20 cellular contexts compared by ENCODE assay signal in genomic region chr5:90557391-90557790, GRCh38. TPM values are rescaled to one million over a fixed set of nuclear protein-coding genes. Genes with fewer than 3 reads are reported as not detected.
DNase-seq lines count a peak whose midpoint lies in the region; ATAC-seq and TF ChIP-seq lines count a peak whose summit lies in the region.
"Had no signal": no experiment of that assay in that cellular context is flagged by ENCODE, and none has a peak within 500 bp of the region (broad histone marks: within the 10 kb centered on the region; RNA-seq: fewer than 3 reads in every experiment).

No MANE protein-coding gene starts in this region.

- peak overlapping the region; percentile 86 for H3K4me3 Mint-ChIP-seq in T-helper 17 cell

- H3K9me3 ChIP-seq in T-helper 17 cell (ENCODE audit: control insufficient read depth, low read length, poor library complexity, severe bottlenecking) (no peaks in the 10 kb centered on the region), iPS-18a (ENCODE audit: control insufficient read depth, low read depth, low read length) (no peaks in the 10 kb centered on the region), smooth muscle cell (replicated peaks; ENCODE audit: low read depth) (no peaks in the 10 kb centered on the region), mucosa of descending colon (no peaks in the 10 kb centered on the region)
- H3K9me3 ChIP-seq: pancreas, stomach had no signal

- H3K4me1 ChIP-seq in iPS-18a (ENCODE audit: control insufficient read depth, low read depth, low read length) (peaks cover 57% of the 10 kb centered on the region), smooth muscle cell (ENCODE audit: low read depth) (peaks cover 27% of the 10 kb centered on the region), mucosa of descending colon (ENCODE audit: low read depth) (no peaks in the 10 kb centered on the region)

- TF ChIP-seq CTCF in smooth muscle cell (IDR thresholded peaks at IDR 0.05; ENCODE audit: borderline replicate concordance, insufficient read depth, poor library complexity, severe bottlenecking): no peak
- TF ChIP-seq CTCF in mucosa of descending colon (IDR thresholded peaks at IDR 0.05): no peak

- no peaks in the 10 kb centered on the region for H3F3A ChIP-seq in smooth muscle cell (ENCODE audit: low read depth)

- H3K79me2 ChIP-seq in smooth muscle cell (ENCODE audit: low read depth): no peaks in the 10 kb centered on the region

- H4K20me1 ChIP-seq in smooth muscle cell (ENCODE audit: low read depth): no peaks in the 10 kb centered on the region

- ATAC-seq in T-helper 17 cell: no peak
- ATAC-seq in mucosa of descending colon: no peak

- H3K4me2 ChIP-seq in smooth muscle cell: peak overlapping the region; percentile 84
- H3K4me2 ChIP-seq: KMS-11 had no signal

- no peak overlapping the region for H2AFZ ChIP-seq in smooth muscle cell (ENCODE audit: low read depth)

- peaks cover 83% of the 10 kb centered on the region for H3K27me3 Mint-ChIP-seq in T-helper 17 cell

- peak; percentile 63 for DNase-seq in NCI-H510A treated with DMSO at 0.1 percent for 48 hours (lab: John Stamatoyannopoulos, UW)
- DNase-seq in NCI-H510A (lab: John Stamatoyannopoulos, UW): no peak
- no peak for DNase-seq in T-helper 17 cell
- DNase-seq in smooth muscle cell (lab: John Stamatoyannopoulos, UW; ENCODE audit: unreplicated experiment): no peak
- no peak for DNase-seq in NCI-H1092 (lab: John Stamatoyannopoulos, UW)
- no peak for DNase-seq in mucosa of descending colon
- no peak for DNase-seq in cerebellum (ENCODE audit: low spot score)
- DNase-seq: activated CD8-positive, alpha-beta memory T cell treated with anti-CD3 and anti-CD28 coated beads, Interleukin-2, amount 50 U/mL, for 4 hours; activated naive CD4-positive, alpha-beta T cell treated with anti-CD3 and anti-CD28 coated beads, Interleukin-2, amount 50 U/mL, for 16 hours; effector memory CD4-positive, alpha-beta T cell; midbrain; NCI-H1417 treated with DMSO at 0.1 percent for 48 hours; NCI-H524 treated with DMSO at 0.1 percent for 48 hours; pancreas; RPMI8226; stimulated activated CD4-positive, alpha-beta T cell treated with anti-CD3 and anti-CD28 coated beads, Interleukin-12 subunit alpha, Interleukin-12 subunit beta, amount 100 ng/mL, for 4 hours; stomach had no signal

- H3K9ac ChIP-seq in iPS-18a (ENCODE audit: low read length) (peak overlapping the region; percentile 89), smooth muscle cell (ENCODE audit: low read depth) (no peak overlapping the region)
- H3K9ac ChIP-seq: KMS-11 had no signal

- intact Hi-C loops in mucosa of descending colon (cut with DNase I, micrococcal nuclease): no loop called here

- H3K27ac ChIP-seq in iPS-18a (ENCODE audit: low read length) (no peak overlapping the region), smooth muscle cell (ENCODE audit: low read depth) (no peak overlapping the region)
- H3K27ac ChIP-seq: KMS-11, stomach had no signal

- no peak overlapping the region for H3K27ac Mint-ChIP-seq in T-helper 17 cell

- H3K27me3 ChIP-seq in iPS-18a (ENCODE audit: control insufficient read depth, insufficient read depth, low read length): no peaks in the 10 kb centered on the region
- peaks cover 80% of the 10 kb centered on the region for H3K27me3 ChIP-seq in smooth muscle cell (ENCODE audit: low read depth)

- WGBS in smooth muscle cell (ENCODE audit: low lambda C conversion rate): 9% methylated on average over 9 of the region's 9 CpGs

- no peaks in the 10 kb centered on the region for H3K36me3 ChIP-seq in iPS-18a (ENCODE audit: control insufficient read depth, low read depth, low read length)
- no peaks in the 10 kb centered on the region for H3K36me3 ChIP-seq in smooth muscle cell (ENCODE audit: low read depth)
- H3K36me3 ChIP-seq in mucosa of descending colon (ENCODE audit: low read depth): no peaks in the 10 kb centered on the region
- H3K36me3 ChIP-seq: pancreas, stomach had no signal

- H3K4me1 Mint-ChIP-seq in T-helper 17 cell: peaks cover 15% of the 10 kb centered on the region

- H3K4me3 ChIP-seq in iPS-18a (ENCODE audit: low read length) (peak overlapping the region; percentile 95), smooth muscle cell (peak overlapping the region; percentile 48), mucosa of descending colon (no peak overlapping the region)

- no peaks in the 10 kb centered on the region for H3K36me3 Mint-ChIP-seq in T-helper 17 cell (ENCODE audit: low read depth)

RNA-seq across cellular contexts. Expression of gene ADGRV1, which starts 1.2 kb away (rescaled TPM):
- total RNA-seq in T-helper 17 cell: under 1 TPM; 0.44 to 0.52 TPM
- 17.7 and 18.3 TPM in 2 replicates for total RNA-seq in smooth muscle cell
- polyA plus RNA-seq in smooth muscle cell: 16.8 and 24.5 TPM in 2 replicates
- total RNA-seq in mucosa of descending colon: 1 to 10 TPM; 4.5 to 8.6 (median 6.1) TPM
- 249 TPM for total RNA-seq in cerebellum
- total RNA-seq: A172 had no signal

RNA-seq across cellular contexts. Expression of gene LYSMD3, which starts 28.0 kb away (rescaled TPM):
- total RNA-seq in T-helper 17 cell (10 to 100 TPM; 17.8 to 24.7 TPM), smooth muscle cell (52.5 and 53.0 TPM in 2 replicates), mucosa of descending colon (10 to 100 TPM; 20.1 to 25.1 (median 23.1) TPM), cerebellum (19.1 TPM)
- 14.3 and 15.1 TPM in 2 replicates for polyA plus RNA-seq in smooth muscle cell

Comparison
In these comparisons a context has a peak if more than half of its experiments do, and no peak if none do; other contexts are left out.
1. RNA of gene ADGRV1, which starts 1.2 kb away (total RNA-seq): 249 TPM in cerebellum (single experiment); 17.7 to 18.3 TPM in smooth muscle cell, 4.5 to 8.6 TPM in mucosa of descending colon and 0.44 to 0.52 TPM in T-helper 17 cell; every median in the first group is over 10 times any median in the second.